Comparison of ENCODE assay signal across 1 cellular context in genomic region chr20:51562334-51563140, GRCh38.
TF ChIP-seq lines count a peak whose summit lies in the region.

No MANE protein-coding gene starts in this region.

TF ChIP-seq in HepG2, 621 proteins besides CTCF, POLR2A, EP300 and RAD21 (continued from another document):
- TF ChIP-seq NFE2L2 (IDR thresholded peaks at IDR 0.05; ENCODE audit: low read length) (no peak), ZMAT5 (CRISPR knock-in tag; IDR thresholded peaks at IDR 0.05; ENCODE audit: borderline replicate concordance, low read depth) (no peak), JDP2 (CRISPR knock-in tag; IDR thresholded peaks at IDR 0.05; ENCODE audit: borderline replicate concordance) (no peak), NR2C2 (CRISPR knock-in tag; IDR thresholded peaks at IDR 0.05; ENCODE audit: borderline replicate concordance) (0 out of 2 replicates have a peak, but pooled peaks have one; percentile 20), PHF8 (CRISPR knock-in tag; IDR thresholded peaks at IDR 0.05) (0 out of 2 replicates have a peak, but pooled peaks have one; percentile 13), TFDP2 (CRISPR knock-in tag; IDR thresholded peaks at IDR 0.05) (no peak), TFE3 (CRISPR knock-in tag; IDR thresholded peaks at IDR 0.05) (no peak), RFX1 (IDR thresholded peaks at IDR 0.05) (peak; percentile 29; the same call in 1 of the 2 replicates), HOXA5 (CRISPR knock-in tag; IDR thresholded peaks at IDR 0.05) (0 out of 2 replicates have a peak, but pooled peaks have one; percentile 61), SMAD1 (CRISPR knock-in tag; IDR thresholded peaks at IDR 0.05; ENCODE audit: borderline replicate concordance, low read depth) (peak; percentile 82; the same call in 1 of the 2 replicates), WIZ (CRISPR knock-in tag; IDR thresholded peaks at IDR 0.05) (no peak), YEATS2 (CRISPR knock-in tag; IDR thresholded peaks at IDR 0.05; ENCODE audit: borderline replicate concordance) (no peak), CREB3 (CRISPR knock-in tag; IDR thresholded peaks at IDR 0.05) (no peak), ZNF710 (CRISPR knock-in tag; IDR thresholded peaks at IDR 0.05; ENCODE audit: borderline replicate concordance) (no peak)
TF ChIP-seq in HepG2: peak in this region for 115.
